ENCODE assay signal across 25 cellular contexts in the genomic region with DNA sequence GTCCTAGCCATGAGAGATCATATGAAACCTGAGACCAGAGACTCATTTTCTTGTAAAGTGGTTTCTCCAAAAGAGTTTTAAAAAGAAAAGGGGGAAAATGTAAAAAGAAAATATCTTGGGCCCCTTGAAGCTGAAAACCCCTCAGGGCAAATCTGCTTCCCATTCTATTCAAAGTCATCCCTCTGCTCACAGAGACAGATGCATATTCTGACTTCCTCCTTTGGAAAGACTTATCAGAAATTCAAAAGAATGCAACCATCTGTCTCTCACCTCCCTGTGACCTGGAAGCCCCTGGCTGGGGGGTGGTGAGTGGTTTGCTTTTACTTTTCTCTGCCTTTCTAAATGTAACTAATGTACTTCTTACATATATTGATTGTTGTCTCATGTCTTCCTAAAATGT.
"Had no signal": no experiment of that assay in that cellular context is flagged by ENCODE, and none has a peak within 500 bp of the region (broad histone marks: within the 10 kb centered on the region; RNA-seq: fewer than 3 reads in every experiment).

No MANE protein-coding gene starts in this region.

- DNase-seq: dermis blood vessel endothelial cell; erythroblast; foreskin keratinocyte; head of caudate nucleus; kidney; left cardiac atrium; left ventricle myocardium inferior; lower lobe of right lung; midbrain; occipital lobe; psoas muscle; retina; right lobe of liver; stimulated activated CD4-positive, alpha-beta T cell treated with anti-CD3 and anti-CD28 coated beads, Interleukin-4, amount 100 ng/mL, for 1 hour; stimulated activated CD8-positive, alpha-beta memory T cell treated with anti-CD3 and anti-CD28 coated beads, Interleukin-4, amount 100 ng/mL, for 48 hours; stimulated activated naive CD8-positive, alpha-beta T cell treated with anti-CD3 and anti-CD28 coated beads, Interleukin-15, Interleukin-2, amounts not matched to agents 100 U/mL and 50 U/mL, for 24 hours; thyroid gland had no signal

- H3K27ac Mint-ChIP-seq: memory B cell; natural killer cell treated with Interleukin-12 subunit alpha and Interleukin-12 subunit beta and Interleukin-15 and Interleukin-18, amount 100 ng/mL, for 72 hours; neural progenitor cell; stimulated activated effector memory CD8-positive, alpha-beta T cell treated with anti-CD3 and anti-CD28 coated beads, Interleukin-12 subunit alpha, Interleukin-12 subunit beta, amount 100 ng/mL, for 72 hours; type B pancreatic cell had no signal

- H3K36me3 ChIP-seq: left ventricle myocardium inferior, lower lobe of right lung, right lobe of liver, suprapubic skin, thyroid gland had no signal

- H3K4me3 Mint-ChIP-seq: memory B cell; natural killer cell treated with Interleukin-12 subunit alpha and Interleukin-12 subunit beta and Interleukin-15 and Interleukin-18, amount 100 ng/mL, for 72 hours; neural progenitor cell; stimulated activated effector memory CD8-positive, alpha-beta T cell treated with anti-CD3 and anti-CD28 coated beads, Interleukin-12 subunit alpha, Interleukin-12 subunit beta, amount 100 ng/mL, for 72 hours; type B pancreatic cell had no signal

- H3K4me1 Mint-ChIP-seq: memory B cell; stimulated activated effector memory CD8-positive, alpha-beta T cell treated with anti-CD3 and anti-CD28 coated beads, Interleukin-12 subunit alpha, Interleukin-12 subunit beta, amount 100 ng/mL, for 72 hours had no signal

- H3K9me3 ChIP-seq: psoas muscle, right lobe of liver, suprapubic skin, thyroid gland had no signal

- H3K27me3 Mint-ChIP-seq: memory B cell; natural killer cell treated with Interleukin-12 subunit alpha and Interleukin-12 subunit beta and Interleukin-15 and Interleukin-18, amount 100 ng/mL, for 72 hours; type B pancreatic cell had no signal

- H3K9me3 Mint-ChIP-seq: stimulated activated effector memory CD8-positive, alpha-beta T cell treated with anti-CD3 and anti-CD28 coated beads, Interleukin-12 subunit alpha, Interleukin-12 subunit beta, amount 100 ng/mL, for 72 hours had no signal

- H3K27me3 ChIP-seq: foreskin keratinocyte, hepatocyte, neural progenitor cell, right lobe of liver, suprapubic skin, thyroid gland had no signal

- H3K9ac ChIP-seq: neural progenitor cell, parathyroid adenoma had no signal

- H3K27ac ChIP-seq: foreskin keratinocyte, hepatocyte, left ventricle myocardium inferior, lower lobe of right lung, neural progenitor cell, parathyroid adenoma, psoas muscle, right lobe of liver, suprapubic skin, thyroid gland had no signal

- H2AFZ ChIP-seq: hepatocyte, neural progenitor cell, parathyroid adenoma had no signal

- H3K4me1 ChIP-seq: foreskin keratinocyte, left ventricle myocardium inferior, lower lobe of right lung, neural progenitor cell, parathyroid adenoma, psoas muscle, suprapubic skin, thyroid gland had no signal

- H3K36me3 Mint-ChIP-seq: memory B cell; neural progenitor cell; stimulated activated effector memory CD8-positive, alpha-beta T cell treated with anti-CD3 and anti-CD28 coated beads, Interleukin-12 subunit alpha, Interleukin-12 subunit beta, amount 100 ng/mL, for 72 hours had no signal

- H3K4me3 ChIP-seq: hepatocyte, left ventricle myocardium inferior, lower lobe of right lung, neural progenitor cell, psoas muscle, right lobe of liver, suprapubic skin, thyroid gland had no signal

- H3K4me2 ChIP-seq: hepatocyte, neural progenitor cell had no signal

- H3K79me2 ChIP-seq: hepatocyte, parathyroid adenoma had no signal
